ENCODE assay signal across 20 cellular contexts in the genomic region with DNA sequence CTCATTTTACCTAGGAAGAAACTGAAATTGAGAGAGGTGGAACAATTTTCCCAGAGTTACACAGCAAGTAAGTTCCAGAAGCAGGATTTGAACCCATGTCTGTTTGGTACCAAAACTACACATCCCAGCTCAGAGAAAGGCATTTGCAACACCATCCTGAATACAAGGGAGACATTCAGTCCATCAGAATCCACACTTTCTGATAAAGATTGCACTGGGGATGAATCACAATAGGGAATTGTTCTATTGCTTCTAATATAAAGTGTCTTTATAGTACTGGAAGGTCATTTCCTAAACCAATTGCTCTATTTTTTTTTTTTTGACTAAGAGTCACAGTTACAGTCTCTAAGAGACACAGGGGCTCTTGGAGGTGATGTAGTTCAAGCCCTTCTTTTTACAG.
DNase-seq lines count a peak whose midpoint lies in the region; ATAC-seq and TF ChIP-seq lines count a peak whose summit lies in the region.
"Had no signal": no experiment of that assay in that cellular context is flagged by ENCODE, and none has a peak within 500 bp of the region (broad histone marks: within the 10 kb centered on the region; RNA-seq: fewer than 3 reads in every experiment).

No MANE protein-coding gene starts in this region.

- ATAC-seq in GM21529 (IDR thresholded peaks at IDR 0.05; ENCODE audit: unreplicated experiment) = no peak
- ATAC-seq: A549, HCT116, HepG2 had no signal

- peaks cover 12% of the 10 kb centered on the region for H3K27me3 Mint-ChIP-seq in MCF 10A (ENCODE audit: insufficient read depth, unreplicated experiment)

- no peaks in the 10 kb centered on the region for H4K20me1 ChIP-seq in mammary epithelial cell (ENCODE audit: insufficient read depth, low read length)
- H4K20me1 ChIP-seq: BLaER1 had no signal

- BruUV-seq in mammary epithelial cell (replicated peaks; lab: Mats Ljungman, UMichigan) = no TSS peak
- no TSS peak for BruUV-seq in MCF 10A (replicated peaks; lab: Mats Ljungman, UMichigan)

- peaks cover 8% of the 10 kb centered on the region for H3K9me3 Mint-ChIP-seq in MCF 10A (ENCODE audit: unreplicated experiment)

- no peaks in the 10 kb centered on the region for H3K36me3 ChIP-seq in mammary epithelial cell (ENCODE audit: insufficient read depth, low read length)
- H3K36me3 ChIP-seq: BLaER1 had no signal

- CTCF ChIA-PET in mammary epithelial cell (lab: Charles Lee; ENCODE audit: low non-redundant PET) (no interaction called here), MCF 10A (lab: Yijun Ruan, JAX) (interaction anchor here (0.6 to 0.7 kb wide), 2 partner anchors 61 kb away, joined by 3 read pairs; no protein-coding TSS in a partner anchor)

- no peak overlapping the region for H3K4me3 ChIP-seq in mammary epithelial cell (replicated peaks in 1 of 3; ENCODE audit: insufficient read depth in 1 of 3, low read depth in 2 of 3, low read length in 3 of 3)
- H3K4me3 ChIP-seq: A549, BLaER1 had no signal

- no peaks in the 10 kb centered on the region for H3K4me1 ChIP-seq in mammary epithelial cell (ENCODE audit: insufficient read depth, low read length)
- H3K4me1 ChIP-seq: A549 had no signal

- no peaks in the 10 kb centered on the region for H3K36me3 Mint-ChIP-seq in MCF 10A (ENCODE audit: insufficient read depth, unreplicated experiment)
- H3K36me3 Mint-ChIP-seq: CD4-positive, alpha-beta memory T cell; IgD-negative memory B cell had no signal

- H3K9me3 ChIP-seq in mammary epithelial cell (replicated peaks; ENCODE audit: insufficient read depth, low read length) = no peaks in the 10 kb centered on the region
- H3K9me3 ChIP-seq: A549, BLaER1 had no signal

- H3K9ac ChIP-seq in mammary epithelial cell (ENCODE audit: insufficient read depth, low read length) = no peak overlapping the region
- H3K9ac ChIP-seq: BLaER1 had no signal

- H3K27me3 ChIP-seq in mammary epithelial cell (ENCODE audit: insufficient read depth, low read length) = peaks cover 3% of the 10 kb centered on the region
- H3K27me3 ChIP-seq: BLaER1 had no signal

- H3K27ac ChIP-seq in mammary epithelial cell (ENCODE audit: insufficient read depth, low read depth, low read length) = no peak overlapping the region
- H3K27ac ChIP-seq: 22Rv1, A549, BLaER1 had no signal

- DNase-seq in mammary epithelial cell = peak; percentile 3
- DNase-seq in MCF 10A (ENCODE audit: unreplicated experiment) = no peak
- peak; percentile 72 for DNase-seq in medulla oblongata (ENCODE audit: extremely low spot score)
- DNase-seq in putamen (ENCODE audit: low spot score) = peak; percentile 34
- DNase-seq in COR-L47 (lab: John Stamatoyannopoulos, UW) = no peak
- DNase-seq in OCI-M2 (lab: John Stamatoyannopoulos, UW; ENCODE audit: unreplicated experiment) = no peak
- DNase-seq: AML-193; CD4-positive, alpha-beta memory T cell; GOT3; H7; HFFc6; KG1 had no signal

- no peak overlapping the region for H3K4me2 ChIP-seq in mammary epithelial cell (ENCODE audit: insufficient read depth, low read depth, low read length)
- H3K4me2 ChIP-seq: A549, BLaER1 had no signal

- no peak for TF ChIP-seq CTCF in mammary epithelial cell (conservative IDR thresholded peaks at IDR 0.05 in 1 of 2, IDR thresholded peaks at IDR 0.05 in 1 of 2; ENCODE audit: extremely low read depth in 1 of 2, insufficient read depth in 1 of 2, low read depth in 1 of 2, low read length in 2 of 2)
- no peak for TF ChIP-seq CTCF in MCF 10A (IDR thresholded peaks at IDR 0.05; ENCODE audit: unreplicated experiment)

- dilution Hi-C loops in mammary epithelial cell (cut with HindIII; ENCODE audit: low sequenced_read_pairs) = no loop called here

- no peak overlapping the region for H3K27ac Mint-ChIP-seq in MCF 10A (ENCODE audit: low read depth, unreplicated experiment)
- H3K27ac Mint-ChIP-seq: CD14-positive monocyte; CD4-positive, alpha-beta memory T cell; HFFc6 had no signal

- in situ Hi-C loops in mammary epithelial cell (cut with MboI; ENCODE audit: low sequenced_read_pairs in 2 of 2) = no loop called here

- no peak overlapping the region for H3K4me3 Mint-ChIP-seq in MCF 10A (ENCODE audit: unreplicated experiment)
- H3K4me3 Mint-ChIP-seq: CD4-positive, alpha-beta memory T cell; HFFc6; IgD-negative memory B cell had no signal

- POLR2A ChIA-PET in MCF 10A (lab: Yijun Ruan, JAX) = no interaction called here

- H2AFZ ChIP-seq in mammary epithelial cell (ENCODE audit: low read depth, low read length) = no peak overlapping the region

- intact Hi-C loops in mammary epithelial cell (cut with micrococcal nuclease) (no loop called here), MCF 10A (cut with micrococcal nuclease) (no loop called here)

- H3K79me2 ChIP-seq in mammary epithelial cell (ENCODE audit: insufficient read depth, low read length) = no peaks in the 10 kb centered on the region

- no peaks in the 10 kb centered on the region for H3K4me1 Mint-ChIP-seq in MCF 10A (ENCODE audit: insufficient read depth, unreplicated experiment)

Comparison
In these comparisons a context has a peak if more than half of its experiments do, and no peak if none do; other contexts are left out.
1. DNase-seq: peak in mammary epithelial cell (single experiment), medulla oblongata (single experiment) and putamen (single experiment); none in MCF 10A (single experiment), COR-L47 (single experiment) and OCI-M2 (single experiment).